In the genomic region with DNA sequence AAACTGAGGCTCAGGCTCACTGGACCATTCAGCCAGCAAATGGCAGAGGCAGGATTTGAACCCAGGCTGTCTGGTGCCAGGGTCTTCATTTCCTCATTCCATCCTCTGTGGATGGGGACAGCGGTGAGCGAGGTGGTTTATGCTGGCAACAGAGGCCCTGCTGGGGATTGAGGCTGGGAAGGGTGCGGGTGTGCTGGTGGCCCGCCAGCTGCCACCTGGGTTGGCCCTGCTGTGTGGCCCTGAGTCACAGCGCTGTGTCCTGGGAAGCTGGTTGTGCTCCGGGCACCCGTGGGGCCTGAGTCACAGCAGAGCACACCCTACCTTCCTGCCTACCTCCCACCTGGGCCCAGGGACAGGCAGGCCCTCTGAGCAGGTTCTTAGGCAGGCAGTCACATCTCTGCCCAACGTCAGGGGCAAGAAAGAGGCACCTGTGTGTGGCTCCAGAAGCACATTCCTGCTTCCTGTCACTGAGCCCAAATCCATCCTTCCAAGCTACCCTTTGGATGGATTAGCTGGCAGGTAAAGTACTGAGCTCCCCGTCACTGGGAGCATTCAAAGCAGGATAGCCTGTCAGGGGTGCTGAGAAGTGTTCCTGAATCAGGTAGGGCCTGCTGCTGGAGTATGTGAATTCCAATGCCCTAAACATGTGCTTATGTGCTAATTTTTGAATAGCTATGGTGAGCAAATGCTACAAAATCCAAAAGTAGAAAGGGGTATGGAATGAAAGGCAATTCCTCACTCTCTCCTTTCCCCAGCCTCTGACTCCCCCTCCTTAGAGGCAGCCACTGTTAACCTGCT, we compare ENCODE assay signal across 23 cellular contexts. TPM values are rescaled to one million over a fixed set of nuclear protein-coding genes. Genes with fewer than 3 reads are reported as not detected.
A peak's percentile ranks its signal among the peaks of the same experiment; 100 is the strongest.
DNase-seq lines count a peak whose midpoint lies in the region; ATAC-seq and TF ChIP-seq lines count a peak whose summit lies in the region.
"Had no signal": no experiment of that assay in that cellular context is flagged by ENCODE, and none has a peak within 500 bp of the region (broad histone marks: within the 10 kb centered on the region; RNA-seq: fewer than 3 reads in every experiment).

No MANE protein-coding gene starts in this region.

- no peak overlapping the region for H2BK5ac ChIP-seq in neuronal stem cell (ENCODE audit: low read length)

- H3K36me3 ChIP-seq in neuronal stem cell (replicated peaks in 1 of 2; ENCODE audit: control insufficient read depth in 2 of 2, insufficient read depth in 2 of 2, low read length in 2 of 2) = no peaks in the 10 kb centered on the region
- H3K36me3 ChIP-seq: adrenal gland, cardiac muscle cell had no signal

- H3K4me3 Mint-ChIP-seq in Calu3 (ENCODE audit: low read depth, unreplicated experiment) = no peak overlapping the region
- no peak overlapping the region for H3K4me3 Mint-ChIP-seq in activated CD8-positive, alpha-beta T cell treated with anti-CD3 and anti-CD28 coated beads for 36 hours
- H3K4me3 Mint-ChIP-seq: B cell, nephron progenitor cell had no signal

- H3K27me3 ChIP-seq in neuronal stem cell (ENCODE audit: control insufficient read depth in 3 of 3, insufficient read depth in 3 of 3, low read depth in 1 of 3, low read length in 3 of 3) = peaks cover 0 to 11% (median 0%) of the 10 kb centered on the region in 3 experiments
- H3K27me3 ChIP-seq: adrenal gland, cardiac muscle cell, dorsolateral prefrontal cortex had no signal

- peaks cover 48% of the 10 kb centered on the region for H3K36me3 Mint-ChIP-seq in Calu3 (ENCODE audit: insufficient read depth, unreplicated experiment)
- H3K36me3 Mint-ChIP-seq in activated CD8-positive, alpha-beta T cell treated with anti-CD3 and anti-CD28 coated beads for 36 hours (ENCODE audit: low read depth) = no peaks in the 10 kb centered on the region

- H3K4me2 ChIP-seq in neuronal stem cell (ENCODE audit: insufficient read depth, low read length, poor library complexity, severe bottlenecking) = no peak overlapping the region

- peak overlapping the region; percentile 93 for H3K27ac Mint-ChIP-seq in Calu3 (ENCODE audit: unreplicated experiment)
- no peak overlapping the region for H3K27ac Mint-ChIP-seq in activated CD8-positive, alpha-beta T cell treated with anti-CD3 and anti-CD28 coated beads for 36 hours
- H3K27ac Mint-ChIP-seq: B cell, nephron progenitor cell had no signal

- H3K4me1 Mint-ChIP-seq in Calu3 (ENCODE audit: low read depth, unreplicated experiment) = peaks cover 96% of the 10 kb centered on the region
- H3K4me1 Mint-ChIP-seq in activated CD8-positive, alpha-beta T cell treated with anti-CD3 and anti-CD28 coated beads for 36 hours (ENCODE audit: low read depth) = no peaks in the 10 kb centered on the region
- H3K4me1 Mint-ChIP-seq: B cell had no signal

- H3K9me3 Mint-ChIP-seq in Calu3 (ENCODE audit: low read depth, unreplicated experiment) = no peaks in the 10 kb centered on the region
- H3K9me3 Mint-ChIP-seq in activated CD8-positive, alpha-beta T cell treated with anti-CD3 and anti-CD28 coated beads for 36 hours = no peaks in the 10 kb centered on the region
- H3K9me3 Mint-ChIP-seq: nephron progenitor cell had no signal

- ATAC-seq in omental fat pad (ENCODE audit: low FRiP score) = no peak
- no peak for ATAC-seq in activated CD8-positive, alpha-beta T cell treated with anti-CD3 and anti-CD28 coated beads for 36 hours
- ATAC-seq: stimulated activated naive CD8-positive, alpha-beta T cell treated with anti-CD3 and anti-CD28 coated beads, Interleukin-15, Interleukin-2, amounts not matched to agents 100 U/mL and 50 U/mL, for 24 hours had no signal

- POLR2A ChIA-PET in activated CD8-positive, alpha-beta T cell treated with anti-CD3 and anti-CD28 coated beads for 36 hours (lab: Charles Lee) = no interaction called here

- no peak overlapping the region for H3K9ac ChIP-seq in neuronal stem cell (ENCODE audit: low read depth, low read length, poor library complexity)

- DNase-seq in Calu3 (peak; percentile 84), RPMI7951 (ENCODE audit: low read depth) (peak; percentile 47), epithelial cell of esophagus (ENCODE audit: low read depth) (peak; percentile 55), neuronal stem cell (ENCODE audit: low spot score) (no peak), NCI-H187 treated with DMSO at 0.1 percent for 48 hours (lab: John Stamatoyannopoulos, UW) (no peak), omental fat pad (ENCODE audit: low spot score) (no peak)
- DNase-seq in activated T-cell treated with anti-CD3 and anti-CD28 coated beads, Interleukin-2, amount 50 U/mL, for 1 hour = no peak
- no peak for DNase-seq in activated CD8-positive, alpha-beta T cell treated with anti-CD3 and anti-CD28 coated beads for 36 hours
- DNase-seq: activated CD4-positive, alpha-beta T cell treated with anti-CD3 and anti-CD28 coated beads for 48 hours; activated effector memory CD4-positive, alpha-beta T cell treated with Interleukin-2 at 50 U/mL for 16 hours; DMS79 treated with DMSO at 0.1 percent for 48 hours; dorsolateral prefrontal cortex; midbrain; NCI-H1436; NCI-H2171 treated with DMSO at 0.1 percent for 48 hours; nephron progenitor cell; Right ventricle myocardium superior; stimulated activated CD4-positive, alpha-beta T cell treated with anti-CD3 and anti-CD28 coated beads, Interleukin-2, amount 100 ng/mL, for 48 hours; stimulated activated naive CD8-positive, alpha-beta T cell treated with anti-CD3 and anti-CD28 coated beads, Interleukin-15, Interleukin-2, amounts not matched to agents 100 U/mL and 50 U/mL, for 24 hours had no signal

- TF ChIP-seq CTCF in Calu3 (IDR thresholded peaks at IDR 0.05; ENCODE audit: unreplicated experiment) (no peak), epithelial cell of esophagus (IDR thresholded peaks at IDR 0.05; ENCODE audit: insufficient read depth, low read depth, low read length, missing control alignments) (no peak), omental fat pad (IDR thresholded peaks at IDR 0.05) (no peak)
- no peak for TF ChIP-seq CTCF in activated CD8-positive, alpha-beta T cell treated with anti-CD3 and anti-CD28 coated beads for 36 hours (IDR thresholded peaks at IDR 0.05)

- H3K4ac ChIP-seq in neuronal stem cell (ENCODE audit: low read length) = peak overlapping the region; percentile 39

- peak overlapping the region; percentile 41 for H3K18ac ChIP-seq in neuronal stem cell (ENCODE audit: low read length)

- no peak overlapping the region for H2BK12ac ChIP-seq in neuronal stem cell (ENCODE audit: low read length)

- peak overlapping the region; percentile 81 for H2BK15ac ChIP-seq in neuronal stem cell (ENCODE audit: low read length)

- CTCF ChIA-PET in Calu3 (lab: Charles Lee) = interaction anchor here (0.7 to 2.6 kb wide), 8 partner anchors 7 to 54 kb away, joined by 3 to 9 read pairs (median 4); partner anchors contain the start of gene CEBPB
- CTCF ChIA-PET in activated CD8-positive, alpha-beta T cell treated with anti-CD3 and anti-CD28 coated beads for 36 hours (lab: Charles Lee) = interaction anchor here (1.1 kb wide), 1 partner anchor 59 kb away, joined by 4 read pairs; no protein-coding TSS in a partner anchor

- H4K91ac ChIP-seq in neuronal stem cell (ENCODE audit: low read depth, low read length, poor library complexity) = no peak overlapping the region

- peak overlapping the region; percentile 14 for H3K23ac ChIP-seq in neuronal stem cell (ENCODE audit: low read depth, low read length, poor library complexity)

- no peak overlapping the region for H2BK120ac ChIP-seq in neuronal stem cell (ENCODE audit: low read depth, low read length)

- peaks cover 0 to 2% of the 10 kb centered on the region in 2 donors for H3K4me1 ChIP-seq in neuronal stem cell (ENCODE audit: control insufficient read depth in 2 of 2, insufficient read depth in 1 of 2, low read depth in 1 of 2, low read length in 2 of 2)
- H3K4me1 ChIP-seq: adrenal gland, psoas muscle had no signal

- H3K79me1 ChIP-seq in neuronal stem cell (ENCODE audit: low read depth, low read length) = peaks cover 2% of the 10 kb centered on the region

- peak overlapping the region; percentile 42 for H3K14ac ChIP-seq in neuronal stem cell (ENCODE audit: low read length)

- H3K4me3 ChIP-seq in epithelial cell of esophagus (ENCODE audit: low read length) = no peak overlapping the region
- H3K4me3 ChIP-seq in neuronal stem cell (ENCODE audit: low read length in 2 of 2) = peak overlapping the region in 1 of 2 donors; percentile 4
- H3K4me3 ChIP-seq: adrenal gland, cardiac muscle cell, dorsolateral prefrontal cortex, psoas muscle had no signal

- no peaks in the 10 kb centered on the region for H3K27me3 Mint-ChIP-seq in Calu3 (ENCODE audit: unreplicated experiment)
- no peaks in the 10 kb centered on the region for H3K27me3 Mint-ChIP-seq in activated CD8-positive, alpha-beta T cell treated with anti-CD3 and anti-CD28 coated beads for 36 hours

- no peak overlapping the region for H2AFZ ChIP-seq in neuronal stem cell (ENCODE audit: low read length)

- H3K27ac ChIP-seq in neuronal stem cell (replicated peaks; ENCODE audit: low read length) = no peak overlapping the region
- H3K27ac ChIP-seq: adrenal gland, cardiac muscle cell, psoas muscle had no signal

- H3K9me3 ChIP-seq in neuronal stem cell (replicated peaks in 1 of 2; ENCODE audit: control insufficient read depth in 2 of 2, insufficient read depth in 1 of 2, low read depth in 1 of 2, low read length in 2 of 2) = no peaks in the 10 kb centered on the region
- H3K9me3 ChIP-seq: adrenal gland, psoas muscle had no signal

- peak overlapping the region; percentile 81 for H2AK5ac ChIP-seq in neuronal stem cell (ENCODE audit: low read depth, low read length)

- intact Hi-C loops in Calu3 (cut with micrococcal nuclease; ENCODE audit: unreplicated experiment) = loop anchor here (5.0 kb wide), 1 partner anchor 52 kb away; the partner anchor contains the start of gene CEBPB
- intact Hi-C loops in activated CD8-positive, alpha-beta T cell treated with anti-CD3 and anti-CD28 coated beads for 36 hours (cut with micrococcal nuclease) = no loop called here

- BruUV-seq in Calu3 (replicated peaks; lab: Mats Ljungman, UMichigan) = TSS peak; percentile 51

- WGBS in neuronal stem cell (ENCODE audit: extremely low coverage in 2 of 2, insufficient read length in 2 of 2, insufficient replicate concordance in 1 of 2), 2 donors = no CpG with 5 or more reads among the region's 9 CpGs

- no peak overlapping the region for H4K8ac ChIP-seq in neuronal stem cell (ENCODE audit: low read depth, low read length)

RNA-seq across cellular contexts. Expression of gene CEBPB, which starts 53.9 kb away (rescaled TPM):
- total RNA-seq in Calu3 (2022) (137 and 147 TPM in 2 replicates), omental fat pad (100 to 1,000 TPM; 158 to 345 (median 227) TPM)
- total RNA-seq in RPMI7951 (2014; rRNA removed; shearing (Covaris generic)) = 27.9 and 36.7 TPM in 2 replicates
- polyA plus RNA-seq in neuronal stem cell (2013, experiment 1 of 2) = 3.2 TPM
- polyA plus RNA-seq in neuronal stem cell (2013, experiment 2 of 2) = 3.2 TPM
- 10 to 100 TPM; 27.2 to 28.4 TPM for total RNA-seq in activated CD8-positive, alpha-beta T cell treated with anti-CD3 and anti-CD28 coated beads for 36 hours

Comparison
In these comparisons a context has a peak if more than half of its experiments do, and no peak if none do; other contexts are left out.
1. DNase-seq: peak in Calu3 (single experiment), RPMI7951 (single experiment) and epithelial cell of esophagus (single experiment); none in neuronal stem cell (single experiment), NCI-H187 treated with DMSO at 0.1 percent for 48 hours (single experiment), omental fat pad (single experiment), activated T-cell treated with anti-CD3 and anti-CD28 coated beads, Interleukin-2, amount 50 U/mL, for 1 hour (single experiment) and activated CD8-positive, alpha-beta T cell treated with anti-CD3 and anti-CD28 coated beads for 36 hours (single experiment).